In genomic region chr3:41198046-41198445, GRCh38 we compare ENCODE assay signal across 9 cellular contexts. TPM values are rescaled to one million over a fixed set of nuclear protein-coding genes. Genes with fewer than 3 reads are reported as not detected.
DNase-seq lines count a peak whose midpoint lies in the region; ATAC-seq and TF ChIP-seq lines count a peak whose summit lies in the region.
"Had no signal": no experiment of that assay in that cellular context is flagged by ENCODE, and none has a peak within 500 bp of the region (broad histone marks: within the 10 kb centered on the region; RNA-seq: fewer than 3 reads in every experiment).

No MANE protein-coding gene starts in this region.

- DNase-seq in NCI-H2227 treated with DMSO at 0.1 percent for 48 hours (lab: John Stamatoyannopoulos, UW) (peak; percentile 50), NCI-H2227 (lab: John Stamatoyannopoulos, UW; ENCODE audit: unreplicated experiment) (no peak), mammary epithelial cell (no peak), neural crest cell (ENCODE audit: low read depth, low spot score) (no peak), A172 (ENCODE audit: low spot score) (no peak), KBM-7 (no peak)
- DNase-seq: activated CD8-positive, alpha-beta memory T cell treated with anti-CD3 and anti-CD28 coated beads, Interleukin-2, amount 50 U/mL, for 48 hours had no signal

- no peaks in the 10 kb centered on the region for H3K36me3 Mint-ChIP-seq in IgD-negative memory B cell
- H3K36me3 Mint-ChIP-seq in neural crest cell (ENCODE audit: low read depth): no peaks in the 10 kb centered on the region

- no peaks in the 10 kb centered on the region for H3K9me3 ChIP-seq in mammary epithelial cell (replicated peaks; ENCODE audit: insufficient read depth, low read length)

- no peaks in the 10 kb centered on the region for H3K36me3 ChIP-seq in mammary epithelial cell (ENCODE audit: insufficient read depth, low read length)

- H3K27ac ChIP-seq in mammary epithelial cell (ENCODE audit: insufficient read depth, low read depth, low read length): no peak overlapping the region

- H3K4me3 Mint-ChIP-seq in IgD-negative memory B cell: peak overlapping the region in 3 of 4 donors; percentile 91 to 97 (median 96)
- H3K4me3 Mint-ChIP-seq in neural crest cell: peak overlapping the region; percentile 93

- H3K27me3 ChIP-seq in mammary epithelial cell (ENCODE audit: insufficient read depth, low read length): no peaks in the 10 kb centered on the region

- dilution Hi-C loops in mammary epithelial cell (cut with HindIII; ENCODE audit: low sequenced_read_pairs): no loop called here

- intact Hi-C loops in mammary epithelial cell (cut with micrococcal nuclease): loop anchor here (2.0 kb wide), 1 partner anchor 39 kb away; no protein-coding TSS in a partner anchor

- H3K4me3 ChIP-seq in mammary epithelial cell (replicated peaks in 1 of 3; ENCODE audit: insufficient read depth in 1 of 3, low read depth in 2 of 3, low read length in 3 of 3): no peak overlapping the region

- no peak for TF ChIP-seq CTCF in mammary epithelial cell (conservative IDR thresholded peaks at IDR 0.05 in 1 of 2, IDR thresholded peaks at IDR 0.05 in 1 of 2; ENCODE audit: extremely low read depth in 1 of 2, insufficient read depth in 1 of 2, low read depth in 1 of 2, low read length in 2 of 2)
- TF ChIP-seq CTCF in neural crest cell (conservative IDR thresholded peaks at IDR 0.05): no peak

- no peak overlapping the region for H3K9ac ChIP-seq in mammary epithelial cell (ENCODE audit: insufficient read depth, low read length)

- ATAC-seq in GM21723 (IDR thresholded peaks at IDR 0.05; ENCODE audit: unreplicated experiment): no peak

- H3K9me3 Mint-ChIP-seq in IgD-negative memory B cell: no peaks in the 10 kb centered on the region
- no peaks in the 10 kb centered on the region for H3K9me3 Mint-ChIP-seq in neural crest cell

- peaks cover 6% of the 10 kb centered on the region for H3K27me3 Mint-ChIP-seq in IgD-negative memory B cell
- H3K27me3 Mint-ChIP-seq in neural crest cell (ENCODE audit: low read depth): peaks cover 7% of the 10 kb centered on the region

- TSS peak; percentile 66 for BruUV-seq in mammary epithelial cell (replicated peaks; lab: Mats Ljungman, UMichigan)

- H2AFZ ChIP-seq in mammary epithelial cell (ENCODE audit: low read depth, low read length): no peak overlapping the region

- H3K4me1 ChIP-seq in mammary epithelial cell (ENCODE audit: insufficient read depth, low read length): no peaks in the 10 kb centered on the region

- WGBS in mammary epithelial cell (ENCODE audit: low coverage, missing lambda C conversion rate): 87% methylated on average over 7 of the region's 7 CpGs

- H3K27ac Mint-ChIP-seq in IgD-negative memory B cell (peak overlapping the region; percentile 91 to 99 (median 96)), neural crest cell (ENCODE audit: unreplicated experiment) (no peak overlapping the region)

- peaks cover 14% of the 10 kb centered on the region for H4K20me1 ChIP-seq in mammary epithelial cell (ENCODE audit: insufficient read depth, low read length)

- peaks cover 37% of the 10 kb centered on the region for H3K79me2 ChIP-seq in mammary epithelial cell (ENCODE audit: insufficient read depth, low read length)

- H3K4me2 ChIP-seq in mammary epithelial cell (ENCODE audit: insufficient read depth, low read depth, low read length): no peak overlapping the region

- H3K4me1 Mint-ChIP-seq in IgD-negative memory B cell (peaks cover 23 to 30% (median 29%) of the 10 kb centered on the region in 3 donors), neural crest cell (peaks cover 33% of the 10 kb centered on the region)

- in situ Hi-C loops in mammary epithelial cell (cut with MboI; ENCODE audit: low sequenced_read_pairs in 2 of 2): no loop called here
- in situ Hi-C loops in KBM-7 (cut with MboI; ENCODE audit: low pct_unique_long_range_greater_than_20kb, low sequenced_read_pairs): no loop called here

- CTCF ChIA-PET in mammary epithelial cell (lab: Charles Lee; ENCODE audit: low non-redundant PET): no interaction called here

RNA-seq across cellular contexts. Expression of gene CTNNB1, which starts 1.3 kb away (rescaled TPM):
- 45.7 TPM for polyA plus RNA-seq in IgD-negative memory B cell
- 1,000 to 10,000 TPM in 1 of 2 donors, 100 to 1,000 TPM in 1; 543 to 1,542 TPM for total RNA-seq in mammary epithelial cell
- polyA plus RNA-seq in mammary epithelial cell: 562 TPM
- polyA minus RNA-seq in mammary epithelial cell: 3,655 TPM
- 512 and 550 TPM in 2 replicates for total RNA-seq in neural crest cell
- 346 and 441 TPM in 2 replicates for total RNA-seq in A172 (2014; rRNA removed; shearing (Covaris generic))
